ENCODE assay signal across 29 cellular contexts in the genomic region with DNA sequence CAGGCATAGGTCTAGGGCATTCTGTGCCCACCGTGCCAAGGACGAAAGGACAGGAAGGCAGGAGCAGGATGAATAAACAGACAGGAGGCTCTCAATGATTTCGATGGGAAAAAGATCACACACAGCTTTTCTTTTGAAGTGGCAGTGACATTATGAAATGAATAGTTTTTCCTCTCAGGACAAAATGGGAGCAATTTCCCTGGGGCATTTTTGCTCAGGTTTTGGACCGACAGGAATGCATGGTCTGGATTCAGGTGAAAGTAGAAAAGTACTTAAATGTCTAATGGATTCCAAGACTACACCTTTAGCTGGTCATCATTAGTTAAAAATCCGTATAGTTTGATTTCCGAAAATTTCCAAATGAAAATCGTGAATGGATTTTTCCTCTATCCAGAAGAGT.
"Had no signal": no experiment of that assay in that cellular context is flagged by ENCODE, and none has a peak within 500 bp of the region (broad histone marks: within the 10 kb centered on the region; RNA-seq: fewer than 3 reads in every experiment).

No MANE protein-coding gene starts in this region.

- H3K4me1 ChIP-seq: adrenal gland, body of pancreas, colonic mucosa, thyroid gland had no signal

- H3K27ac Mint-ChIP-seq: activated naive CD4-positive, alpha-beta T cell treated with anti-CD3 and anti-CD28 coated beads for 36 hours; activated naive CD8-positive, alpha-beta T cell treated with anti-CD3 and anti-CD28 coated beads for 36 hours; activated T-helper 1 cell treated with anti-CD3 and anti-CD28 coated beads, Interleukin-12 subunit alpha, Interleukin-12 subunit beta, Interleukin-2, Interleukin-4 antibody, amounts not matched to agents 30 ng/mL and 10 ng/mL and 1 ng/mL, durations not matched to agents 14 hours and 24 hours and 36 hours; memory B cell; naive thymus-derived CD8-positive, alpha-beta T cell; stimulated activated effector memory CD8-positive, alpha-beta T cell treated with anti-CD3 and anti-CD28 coated beads, Interleukin-12 subunit alpha, Interleukin-12 subunit beta, amount 100 ng/mL, for 72 hours; stimulated activated naive CD8-positive, alpha-beta T cell treated with anti-CD3 and anti-CD28 coated beads, Interleukin-15, amount 100 ng/mL, for 72 hours; T-helper 1 cell treated with Interleukin-12 subunit alpha and Interleukin-12 subunit beta and Interleukin-4 antibody, amounts not matched to agents 30 μg/mL and 1 μg/mL, for 36 hours had no signal

- H3K4me3 Mint-ChIP-seq: activated naive CD4-positive, alpha-beta T cell treated with anti-CD3 and anti-CD28 coated beads for 36 hours; activated naive CD8-positive, alpha-beta T cell treated with anti-CD3 and anti-CD28 coated beads for 36 hours; activated T-helper 1 cell treated with anti-CD3 and anti-CD28 coated beads, Interleukin-12 subunit alpha, Interleukin-12 subunit beta, Interleukin-2, Interleukin-4 antibody, amounts not matched to agents 30 ng/mL and 10 ng/mL and 1 ng/mL, durations not matched to agents 14 hours and 24 hours and 36 hours; memory B cell; naive thymus-derived CD8-positive, alpha-beta T cell; stimulated activated effector memory CD8-positive, alpha-beta T cell treated with anti-CD3 and anti-CD28 coated beads, Interleukin-12 subunit alpha, Interleukin-12 subunit beta, amount 100 ng/mL, for 72 hours; stimulated activated naive CD8-positive, alpha-beta T cell treated with anti-CD3 and anti-CD28 coated beads, Interleukin-15, amount 100 ng/mL, for 72 hours; T-helper 1 cell treated with Interleukin-12 subunit alpha and Interleukin-12 subunit beta and Interleukin-4 antibody, amounts not matched to agents 30 μg/mL and 1 μg/mL, for 36 hours had no signal

- H3K27ac ChIP-seq: adrenal gland, body of pancreas, colonic mucosa, hepatocyte, neutrophil, skin epidermis, thyroid gland, WERI-Rb-1 had no signal

- H3K36me3 Mint-ChIP-seq: activated naive CD8-positive, alpha-beta T cell treated with anti-CD3 and anti-CD28 coated beads for 36 hours; memory B cell; stimulated activated effector memory CD8-positive, alpha-beta T cell treated with anti-CD3 and anti-CD28 coated beads, Interleukin-12 subunit alpha, Interleukin-12 subunit beta, amount 100 ng/mL, for 72 hours had no signal

- H3K36me3 ChIP-seq: adrenal gland, colonic mucosa, neutrophil, thyroid gland, WERI-Rb-1 had no signal

- H3K27me3 ChIP-seq: adrenal gland, body of pancreas, colonic mucosa, hepatocyte, neutrophil, thyroid gland had no signal

- H3K9me3 ChIP-seq: adrenal gland, body of pancreas, colonic mucosa, neutrophil, thyroid gland had no signal

- H3K4me3 ChIP-seq: adrenal gland, body of pancreas, colonic mucosa, hepatocyte, skin epidermis, thyroid gland had no signal

- H3K9me3 Mint-ChIP-seq: activated T-helper 1 cell treated with anti-CD3 and anti-CD28 coated beads, Interleukin-12 subunit alpha, Interleukin-12 subunit beta, Interleukin-2, Interleukin-4 antibody, amounts not matched to agents 30 ng/mL and 10 ng/mL and 1 ng/mL, durations not matched to agents 14 hours and 24 hours and 36 hours; stimulated activated effector memory CD8-positive, alpha-beta T cell treated with anti-CD3 and anti-CD28 coated beads, Interleukin-12 subunit alpha, Interleukin-12 subunit beta, amount 100 ng/mL, for 72 hours had no signal

- DNase-seq: activated CD4-positive, alpha-beta T cell treated with anti-CD3 and anti-CD28 coated beads for 48 hours; activated CD4-positive, alpha-beta T cell treated with anti-CD3 and anti-CD28 coated beads, Interleukin-2, amount 50 U/mL, for 48 hours; activated CD8-positive, alpha-beta memory T cell treated with anti-CD3 and anti-CD28 coated beads for 24 hours; activated effector memory CD4-positive, alpha-beta T cell treated with anti-CD3 and anti-CD28 coated beads, Interleukin-2, amount 50 U/mL, for 16 hours; activated naive CD4-positive, alpha-beta T cell treated with anti-CD3 and anti-CD28 coated beads for 36 hours; activated naive CD8-positive, alpha-beta T cell treated with anti-CD3 and anti-CD28 coated beads for 36 hours; adrenal gland; aorta; body of pancreas; cerebellar nuclear complex; colonic mucosa; effector CD8-positive, alpha-beta T cell; glutamatergic neuron; left cardiac atrium; naive thymus-derived CD8-positive, alpha-beta T cell; stimulated activated CD4-positive, alpha-beta T cell treated with anti-CD3 and anti-CD28 coated beads, Interleukin-4, amount 100 ng/mL, for 24 hours; stimulated activated naive CD8-positive, alpha-beta T cell treated with anti-CD3 and anti-CD28 coated beads, Interleukin-15, amount 100 ng/mL, for 72 hours; SW 1271; T-helper 9 cell; thyroid gland; WERI-Rb-1 had no signal

- ATAC-seq: activated CD4-positive, CD25-positive, alpha-beta regulatory T cell treated with anti-CD3 and anti-CD28 coated beads, Interleukin-2, amount 50 U/mL, for 24 hours; body of pancreas; naive thymus-derived CD8-positive, alpha-beta T cell; stimulated activated effector memory CD8-positive, alpha-beta T cell treated with anti-CD3 and anti-CD28 coated beads, Interleukin-12 subunit alpha, Interleukin-12 subunit beta, amount 100 ng/mL, for 72 hours; stimulated activated naive CD8-positive, alpha-beta T cell treated with anti-CD3 and anti-CD28 coated beads, Interleukin-15, amount 100 ng/mL, for 72 hours had no signal

- H3K4me1 Mint-ChIP-seq: activated naive CD8-positive, alpha-beta T cell treated with anti-CD3 and anti-CD28 coated beads for 36 hours; naive thymus-derived CD8-positive, alpha-beta T cell; stimulated activated effector memory CD8-positive, alpha-beta T cell treated with anti-CD3 and anti-CD28 coated beads, Interleukin-12 subunit alpha, Interleukin-12 subunit beta, amount 100 ng/mL, for 72 hours; stimulated activated naive CD8-positive, alpha-beta T cell treated with anti-CD3 and anti-CD28 coated beads, Interleukin-15, amount 100 ng/mL, for 72 hours had no signal
